24 cellular contexts compared by ENCODE assay signal in the genomic region with DNA sequence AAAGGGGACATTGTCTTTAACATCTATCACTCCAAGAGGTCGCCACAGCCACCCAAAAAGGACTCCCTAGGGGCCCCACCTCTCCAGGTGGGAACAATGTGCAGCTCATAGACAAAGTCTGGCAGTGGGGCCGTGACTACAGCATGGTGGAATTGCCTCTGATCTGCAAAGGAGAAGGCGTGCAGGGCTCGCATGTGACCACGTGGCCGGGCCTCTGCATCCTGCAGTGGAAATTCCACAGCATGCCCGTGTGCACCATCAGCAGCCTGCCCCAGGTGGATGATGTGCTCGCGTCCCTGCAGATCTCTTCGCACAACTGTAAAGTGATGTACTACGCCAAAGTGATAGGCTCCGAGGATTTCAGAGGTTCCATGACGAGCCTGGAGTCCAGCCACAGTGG.
"Had no signal": no experiment of that assay in that cellular context is flagged by ENCODE, and none has a peak within 500 bp of the region (broad histone marks: within the 10 kb centered on the region; RNA-seq: fewer than 3 reads in every experiment).

No MANE protein-coding gene starts in this region.

- H3K4me3 ChIP-seq: stomach, suprapubic skin, testis, thoracic aorta, thyroid gland, tibial artery, tibial nerve, transverse colon, upper lobe of left lung, upper lobe of right lung, uterus, vagina had no signal

- H3K27me3 ChIP-seq: stomach, suprapubic skin, testis, thyroid gland, tibial artery, tibial nerve, transverse colon, upper lobe of left lung, upper lobe of right lung, uterus, vagina had no signal

- H3K36me3 ChIP-seq: uterus had no signal

- DNase-seq: stimulated activated CD4-positive, alpha-beta T cell treated with anti-CD3 and anti-CD28 coated beads, Interleukin-2, amount 100 ng/mL, for 48 hours; stimulated activated CD4-positive, alpha-beta T cell treated with anti-CD3 and anti-CD28 coated beads, Interleukin-4, amount 100 ng/mL, for 24 hours; stimulated activated CD4-positive, alpha-beta T cell treated with anti-CD3 and anti-CD28 coated beads, Interleukin-4, amount 100 ng/mL, for 4 hours; stimulated activated CD8-positive, alpha-beta memory T cell treated with anti-CD3 and anti-CD28 coated beads, Interleukin-4, amount 100 ng/mL, for 48 hours; stimulated activated naive B cell treated with anti-CD40 and anti-IgM and Interleukin-4, amounts not matched to agents 10 μg/mL and 1 μg/mL and 100 μg/mL, for 72 hours; stimulated activated naive CD4-positive, alpha-beta T cell; stimulated activated naive CD4-positive, alpha-beta T cell treated with Interleukin-2 at 50 U/mL for 16 hours; stimulated activated naive CD8-positive, alpha-beta T cell treated with anti-CD3 and anti-CD28 coated beads, Interleukin-15, amount 100 ng/mL, for 72 hours; stimulated activated naive CD8-positive, alpha-beta T cell treated with anti-CD3 and anti-CD28 coated beads, Interleukin-15, Interleukin-2, amounts not matched to agents 100 U/mL and 50 U/mL, for 24 hours; stomach; substantia nigra; testis; thyroid gland; tibial artery; transverse colon; trophoblast cell; upper lobe of right lung; uterus had no signal

- H3K27ac ChIP-seq: stomach, suprapubic skin, testis, thoracic aorta, thyroid gland, tibial artery, tibial nerve, transverse colon, upper lobe of left lung, upper lobe of right lung, uterus, vagina had no signal

- H3K9me3 ChIP-seq: stomach, suprapubic skin, testis, thoracic aorta, thyroid gland, tibial artery, tibial nerve, transverse colon, upper lobe of left lung, upper lobe of right lung, uterus, vagina had no signal

- FAIRE-seq: urothelium cell line had no signal

- H3K4me1 ChIP-seq: suprapubic skin, testis, thyroid gland, transverse colon, upper lobe of right lung, vagina had no signal
